ENCODE assay signal across 8 cellular contexts in the genomic region with DNA sequence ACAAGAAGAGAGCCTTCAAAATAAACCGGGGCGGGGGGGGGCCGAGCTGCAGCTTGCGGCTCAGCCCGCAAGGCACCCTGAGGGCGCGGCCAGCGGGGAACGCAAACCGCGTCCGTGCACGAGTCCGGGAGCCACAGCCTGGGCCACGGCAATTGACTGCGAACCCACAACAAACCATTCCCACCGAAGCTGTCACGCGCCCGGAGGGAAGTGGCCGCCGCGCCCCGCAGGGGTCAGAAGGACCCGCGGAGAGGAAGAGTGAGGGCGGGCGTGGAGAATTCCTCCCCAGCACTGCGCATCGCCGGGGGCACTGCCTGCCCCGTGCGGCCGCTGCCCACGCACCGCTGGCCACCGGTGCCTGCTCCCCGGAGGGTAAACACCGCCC. TPM values are rescaled to one million over a fixed set of nuclear protein-coding genes. Genes with fewer than 3 reads are reported as not detected.
A peak's percentile ranks its signal among the peaks of the same experiment; 100 is the strongest.
DNase-seq lines count a peak whose midpoint lies in the region; ATAC-seq and TF ChIP-seq lines count a peak whose summit lies in the region.

No MANE protein-coding gene starts in this region.

- H3K4me1 ChIP-seq in esophagus (ENCODE audit: control insufficient read depth in 2 of 2, insufficient read depth in 2 of 2, low read length in 1 of 2), result no peaks in the 10 kb centered on the region

- peak overlapping the region; percentile 88 to 91 for H3K27ac ChIP-seq in esophagus (ENCODE audit: low read depth in 2 of 2, low read length in 1 of 2)

- H3K27ac Mint-ChIP-seq in activated CD4-positive, alpha-beta T cell treated with anti-CD3 and anti-CD28 coated beads, Interleukin-2, amount 10 ng/mL, durations not matched to agents 7 days and 5 days, result peak overlapping the region; percentile 81
- peak overlapping the region; percentile 85 to 97 for H3K27ac Mint-ChIP-seq in natural killer cell

- peaks cover 27% of the 10 kb centered on the region for H3K27me3 Mint-ChIP-seq in activated CD4-positive, alpha-beta T cell treated with anti-CD3 and anti-CD28 coated beads, Interleukin-2, amount 10 ng/mL, durations not matched to agents 7 days and 5 days
- H3K27me3 Mint-ChIP-seq in natural killer cell (ENCODE audit: low read depth in 2 of 2), result no peaks in the 10 kb centered on the region

- peak overlapping the region; percentile 69 for H3K4me3 ChIP-seq in GM08714 (ENCODE audit: low read length)
- peak overlapping the region; percentile 72 to 98 for H3K4me3 ChIP-seq in esophagus (ENCODE audit: low read depth in 1 of 2, low read length in 2 of 2)

- CTCF ChIA-PET in activated CD4-positive, alpha-beta T cell treated with anti-CD3 and anti-CD28 coated beads, Interleukin-2, amount 10 ng/mL, durations not matched to agents 7 days and 5 days (lab: Charles Lee), result interaction anchor here (1.1 to 1.6 kb wide), 5 partner anchors 10 to 380 kb away, joined by 3 to 5 read pairs (median 3); no protein-coding TSS in a partner anchor

- peak overlapping the region; percentile 87 for H3K4me3 Mint-ChIP-seq in activated CD4-positive, alpha-beta T cell treated with anti-CD3 and anti-CD28 coated beads, Interleukin-2, amount 10 ng/mL, durations not matched to agents 7 days and 5 days
- peak overlapping the region; percentile 99 for H3K4me3 Mint-ChIP-seq in natural killer cell

- POLR2A ChIA-PET in activated CD4-positive, alpha-beta T cell treated with anti-CD3 and anti-CD28 coated beads, Interleukin-2, amount 10 ng/mL, durations not matched to agents 7 days and 5 days (lab: Charles Lee), result no interaction called here

- ATAC-seq in HG02943 (IDR thresholded peaks at IDR 0.05; ENCODE audit: low read depth, unreplicated experiment), result peak; percentile 4
- peak in 2 of 3 donors; percentile 7 for ATAC-seq in natural killer cell
- no peak for ATAC-seq in HG03432 (IDR thresholded peaks at IDR 0.05; ENCODE audit: unreplicated experiment)
- ATAC-seq in HG03520 (IDR thresholded peaks at IDR 0.05; ENCODE audit: unreplicated experiment), result no peak

- peak; percentile 27 for DNase-seq in activated CD4-positive, alpha-beta T cell treated with anti-CD3 and anti-CD28 coated beads, Interleukin-2, amount 10 ng/mL, durations not matched to agents 7 days and 5 days
- DNase-seq in natural killer cell (peak; percentile 51), 8988T (no peak)

- H3K27me3 ChIP-seq in esophagus (ENCODE audit: control insufficient read depth in 1 of 2, insufficient read depth in 2 of 2, low read length in 2 of 2), result no peaks in the 10 kb centered on the region

- H3K9me3 Mint-ChIP-seq in activated CD4-positive, alpha-beta T cell treated with anti-CD3 and anti-CD28 coated beads, Interleukin-2, amount 10 ng/mL, durations not matched to agents 7 days and 5 days, result no peaks in the 10 kb centered on the region
- H3K9me3 Mint-ChIP-seq in natural killer cell, result no peaks in the 10 kb centered on the region

- WGBS in esophagus, 2 donors, result 0 to 1% methylated on average over 35 to 39 of the region's 39 CpGs

- H3K36me3 Mint-ChIP-seq in activated CD4-positive, alpha-beta T cell treated with anti-CD3 and anti-CD28 coated beads, Interleukin-2, amount 10 ng/mL, durations not matched to agents 7 days and 5 days (ENCODE audit: low read depth), result peaks cover 4% of the 10 kb centered on the region
- peaks cover 6% of the 10 kb centered on the region for H3K36me3 Mint-ChIP-seq in natural killer cell

- no peaks in the 10 kb centered on the region for H3K9me3 ChIP-seq in esophagus (ENCODE audit: control insufficient read depth in 2 of 2, insufficient read depth in 1 of 2, low read depth in 1 of 2, low read length in 1 of 2)

- intact Hi-C loops in natural killer cell (cut with micrococcal nuclease), result no loop called here

- no peaks in the 10 kb centered on the region for H3K36me3 ChIP-seq in esophagus (ENCODE audit: control insufficient read depth in 2 of 2, insufficient read depth in 2 of 2, low read length in 1 of 2)

- no peak for TF ChIP-seq CTCF in natural killer cell (IDR thresholded peaks at IDR 0.05)

- peaks cover 31% of the 10 kb centered on the region for H3K4me1 Mint-ChIP-seq in activated CD4-positive, alpha-beta T cell treated with anti-CD3 and anti-CD28 coated beads, Interleukin-2, amount 10 ng/mL, durations not matched to agents 7 days and 5 days
- peaks cover 59 to 61% of the 10 kb centered on the region in 2 donors for H3K4me1 Mint-ChIP-seq in natural killer cell

RNA-seq across cellular contexts. Expression of a gene that starts 0.6 kb away (rescaled TPM):
- 10 to 100 TPM; 12.9 to 13.0 TPM for total RNA-seq in activated CD4-positive, alpha-beta T cell treated with anti-CD3 and anti-CD28 coated beads, Interleukin-2, amount 10 ng/mL, durations not matched to agents 7 days and 5 days
- polyA plus RNA-seq in esophagus, result 10 to 100 TPM in 1 of 2 donors, 1 to 10 TPM in 1; 3.8 to 10.5 TPM
- total RNA-seq in natural killer cell, result 100 to 1,000 TPM; 225 to 274 (median 243) TPM

Comparison
In these comparisons a context has a peak if more than half of its experiments do, and no peak if none do; other contexts are left out.
1. ATAC-seq: peak in HG02943 (single experiment) and natural killer cell (2 of 3); none in HG03432 (single experiment) and HG03520 (single experiment).
2. RNA of a gene that starts 0.6 kb away (total RNA-seq): 225 to 274 TPM in natural killer cell; 12.9 to 13.0 TPM in activated CD4-positive, alpha-beta T cell treated with anti-CD3 and anti-CD28 coated beads, Interleukin-2, amount 10 ng/mL, durations not matched to agents 7 days and 5 days; every median in the first group is over 10 times any median in the second.